ENCODE assay signal across 21 cellular contexts in genomic region chr10:664893-665292, GRCh38. TPM values are rescaled to one million over a fixed set of nuclear protein-coding genes. Genes with fewer than 3 reads are reported as not detected.
DNase-seq lines count a peak whose midpoint lies in the region; TF ChIP-seq lines count a peak whose summit lies in the region.
"Had no signal": no experiment of that assay in that cellular context is flagged by ENCODE, and none has a peak within 500 bp of the region (broad histone marks: within the 10 kb centered on the region; RNA-seq: fewer than 3 reads in every experiment).

No MANE protein-coding gene starts in this region.

- H3K4me1 ChIP-seq in ACC112 (ENCODE audit: control insufficient read depth, insufficient read depth, low read length, unreplicated experiment) (peaks cover 2% of the 10 kb centered on the region), adipocyte (ENCODE audit: control insufficient read depth, insufficient read depth, low read length) (peaks cover 33% of the 10 kb centered on the region), sigmoid colon (peaks cover 0 to 95% (median 79%) of the 10 kb centered on the region in 4 donors), H9 (ENCODE audit: insufficient read depth, low read length) (peaks cover 6% of the 10 kb centered on the region; the same call in 1 of the 2 replicates), A673 (ENCODE audit: insufficient read depth, low read length, poor library complexity, severe bottlenecking) (peaks cover 9% of the 10 kb centered on the region)

- intact Hi-C loops in sigmoid colon (cut with DNase I) = loop anchor here (5.0 kb wide), 2 partner anchors 153 to 173 kb away; no protein-coding TSS in a partner anchor
- intact Hi-C loops in A673 (cut with micrococcal nuclease; ENCODE audit: unreplicated experiment) = no loop called here

- WGBS in sigmoid colon, 2 donors = 96 to 98% methylated on average over 4 of the region's 4 CpGs
- WGBS in H9 (ENCODE audit: extremely low coverage, insufficient read length, low lambda C conversion rate) = no CpG with 5 or more reads among the region's 4 CpGs

- H3K23ac ChIP-seq in H9 (ENCODE audit: insufficient read length, low read depth, low read length) = no peak overlapping the region

- H3K4me3 ChIP-seq in ACC112 (ENCODE audit: low read depth, low read length) (peak overlapping the region; percentile 78), adipocyte (ENCODE audit: low read length) (peak overlapping the region; percentile 72), fibroblast of pulmonary artery (replicated peaks; ENCODE audit: low read depth, low read length) (peak overlapping the region; percentile 52), sigmoid colon (peak overlapping the region in 1 of 4 donors; percentile 43), A673 (ENCODE audit: low read depth, low read length, poor library complexity, severe bottlenecking) (no peak overlapping the region)
- H3K4me3 ChIP-seq: GM23338 had no signal

- no peak overlapping the region for H2BK12ac ChIP-seq in H9 (ENCODE audit: insufficient read length, low read depth, low read length)

- H3K36me3 ChIP-seq in ACC112 (ENCODE audit: insufficient read depth, low read length) (no peaks in the 10 kb centered on the region), adipocyte (ENCODE audit: control insufficient read depth, insufficient read depth, low read length, severe bottlenecking) (no peaks in the 10 kb centered on the region), sigmoid colon (no peaks in the 10 kb centered on the region), A673 (ENCODE audit: insufficient read depth, low read length, poor library complexity, severe bottlenecking) (no peaks in the 10 kb centered on the region)

- H2AFZ ChIP-seq in ACC112 (ENCODE audit: low read length, unreplicated experiment) (no peak overlapping the region), H9 (ENCODE audit: low read length) (no peak overlapping the region)
- H2AFZ ChIP-seq: GM23338 had no signal

- H3T11ph ChIP-seq in H9 (ENCODE audit: low read length) = no peak overlapping the region

- no peak overlapping the region for H3K18ac ChIP-seq in H9 (ENCODE audit: insufficient read length, low read depth, low read length)

- no peaks in the 10 kb centered on the region for H3K23me2 ChIP-seq in H9 (ENCODE audit: insufficient read length, low read depth, low read length, poor library complexity, severe bottlenecking)

- no peak overlapping the region for H3K14ac ChIP-seq in H9 (ENCODE audit: insufficient read depth, low read length)

- H3K27ac Mint-ChIP-seq in H9 (no peak overlapping the region), osteocyte (ENCODE audit: unreplicated experiment) (no peak overlapping the region)
- H3K27ac Mint-ChIP-seq: CD4-positive, alpha-beta T cell had no signal

- H3K4me1 Mint-ChIP-seq in H9 (peaks cover 13 to 19% of the 10 kb centered on the region in 2 experiments), osteocyte (ENCODE audit: unreplicated experiment) (peaks cover 31% of the 10 kb centered on the region)

- H2BK5ac ChIP-seq in H9 (ENCODE audit: insufficient read length, low read length) = no peak overlapping the region

- no peak overlapping the region for H2BK15ac ChIP-seq in H9 (ENCODE audit: low read depth, low read length)

- H4K91ac ChIP-seq in H9 (ENCODE audit: insufficient read length, low read depth, low read length) = no peak overlapping the region

- no peak for TF ChIP-seq POLR2A in sigmoid colon (IDR thresholded peaks at IDR 0.05)

- H3K4me3 Mint-ChIP-seq in H9 = no peak overlapping the region
- H3K4me3 Mint-ChIP-seq in osteocyte (ENCODE audit: unreplicated experiment) = no peak overlapping the region
- H3K4me3 Mint-ChIP-seq: CD4-positive, alpha-beta T cell; GM23338 had no signal

- no peaks in the 10 kb centered on the region for H3K9me3 ChIP-seq in adipocyte (ENCODE audit: control insufficient read depth, low read length)
- no peaks in the 10 kb centered on the region for H3K9me3 ChIP-seq in sigmoid colon
- H3K9me3 ChIP-seq in H9 (ENCODE audit: control insufficient read depth, low read depth, low read length) = no peaks in the 10 kb centered on the region
- H3K9me3 ChIP-seq in A673 (ENCODE audit: low read depth, low read length, poor library complexity, severe bottlenecking) = no peaks in the 10 kb centered on the region
- H3K9me3 ChIP-seq: Caco-2 had no signal

- TF ChIP-seq CTCF in fibroblast of pulmonary artery (IDR thresholded peaks at IDR 0.05; ENCODE audit: low read length, missing control alignments) (no peak), sigmoid colon (IDR thresholded peaks at IDR 0.05) (no peak), H9 (conservative IDR thresholded peaks at IDR 0.05) (no peak), osteocyte (IDR thresholded peaks at IDR 0.05) (no peak), A673 (conservative IDR thresholded peaks at IDR 0.05; ENCODE audit: low read depth, low read length) (no peak)

- no TSS peak for BruUV-seq in A673 (replicated peaks; lab: Mats Ljungman, UMichigan)

- H3K36me3 Mint-ChIP-seq in H9 (ENCODE audit: insufficient read depth in 1 of 3, low read depth in 3 of 3) (no peaks in the 10 kb centered on the region), osteocyte (ENCODE audit: unreplicated experiment) (no peaks in the 10 kb centered on the region)

- peak overlapping the region; percentile 65; the same call in 1 of the 2 replicates for H3K27ac ChIP-seq in ACC112 (ENCODE audit: low read depth, low read length)
- H3K27ac ChIP-seq in sigmoid colon = peak overlapping the region; percentile 29 to 90 (median 84)
- H3K27ac ChIP-seq in H9 (ENCODE audit: insufficient read length, low read depth, low read length) = no peak overlapping the region
- no peak overlapping the region for H3K27ac ChIP-seq in A673 (ENCODE audit: low read depth, low read length, poor library complexity, severe bottlenecking)
- H3K27ac ChIP-seq: HL-60 had no signal

- H3K56ac ChIP-seq in H9 (ENCODE audit: insufficient read length, low read depth, low read length) = no peak overlapping the region

- H4K5ac ChIP-seq in H9 (ENCODE audit: insufficient read length, low read depth, low read length) = no peak overlapping the region

- no peak overlapping the region for H3K4me2 ChIP-seq in H9 (ENCODE audit: insufficient read depth, insufficient read length, low read length)
- H3K4me2 ChIP-seq: GM23338 had no signal

- DNase-seq in adipocyte (ENCODE audit: low read depth) (no peak), fibroblast of pulmonary artery (ENCODE audit: low read depth) (no peak), sigmoid colon (no peak), H9 (no peak), osteocyte (ENCODE audit: extremely low spot score, unreplicated experiment) (no peak), NOMO-1 treated with dmso at 0.1 percent for 144 hours (lab: John Stamatoyannopoulos, UW; ENCODE audit: unreplicated experiment) (no peak), A673 (ENCODE audit: low spot score) (no peak)
- DNase-seq: CD4-positive, alpha-beta T cell; GF-D8; Kasumi-1; MM.1S; NCI-H1092; NCI-H1436 treated with DMSO at 0.1 percent for 48 hours; NCI-H2029; NCI-H69; RPMI8226; SHP77 treated with DMSO at 0.1 percent for 48 hours had no signal

- H3K27me3 Mint-ChIP-seq in H9 (ENCODE audit: low read depth) (no peaks in the 10 kb centered on the region), osteocyte (ENCODE audit: unreplicated experiment) (no peaks in the 10 kb centered on the region)

- H4K20me1 ChIP-seq in H9 (ENCODE audit: control insufficient read depth, insufficient read depth, insufficient read length) = no peaks in the 10 kb centered on the region

- no peak overlapping the region for H2BK120ac ChIP-seq in H9 (ENCODE audit: low read depth, low read length, poor library complexity, severe bottlenecking)

- H3K27me3 ChIP-seq in ACC112 (ENCODE audit: insufficient read depth, low read length) (no peaks in the 10 kb centered on the region), adipocyte (replicated peaks; ENCODE audit: control insufficient read depth, insufficient read depth, low read length) (no peaks in the 10 kb centered on the region), sigmoid colon (no peaks in the 10 kb centered on the region), H9 (ENCODE audit: insufficient read depth, low read length) (no peaks in the 10 kb centered on the region), A673 (replicated peaks; ENCODE audit: insufficient read depth, low read depth, low read length, poor library complexity) (no peaks in the 10 kb centered on the region)

- no peak overlapping the region for H2BK20ac ChIP-seq in H9 (ENCODE audit: low read depth, low read length, poor library complexity, severe bottlenecking)

- H3K79me2 ChIP-seq in ACC112 (ENCODE audit: control insufficient read depth, insufficient read depth, low read length, unreplicated experiment) (peaks cover 77% of the 10 kb centered on the region), H9 (ENCODE audit: insufficient read depth, low read length) (peaks cover 9% of the 10 kb centered on the region; the same call in 1 of the 2 replicates)

- TF ChIP-seq EP300 in sigmoid colon (IDR thresholded peaks at IDR 0.05) = no peak

- H3K79me1 ChIP-seq in H9 (ENCODE audit: insufficient read depth, low read depth, low read length, poor library complexity, severe bottlenecking) = peaks cover 3% of the 10 kb centered on the region

- CTCF ChIA-PET in A673 (lab: Charles Lee) = no interaction called here

- H2AK5ac ChIP-seq in H9 (ENCODE audit: insufficient read length, low read length) = no peak overlapping the region

- H3K9ac ChIP-seq in adipocyte (ENCODE audit: low read length) = no peak overlapping the region
- H3K9ac ChIP-seq in H9 (ENCODE audit: extremely low read depth, insufficient read length, low read length) = no peak overlapping the region

- H3K4ac ChIP-seq in H9 (ENCODE audit: low read depth, low read length) = no peak overlapping the region

- POLR2A ChIA-PET in A673 (lab: Charles Lee; ENCODE audit: low non-redundant PET) = no interaction called here

- H4K8ac ChIP-seq in H9 (replicated peaks; ENCODE audit: insufficient read length, low read depth, low read length) = no peak overlapping the region

- H3K9me3 Mint-ChIP-seq in H9 = no peaks in the 10 kb centered on the region
- H3K9me3 Mint-ChIP-seq in osteocyte (ENCODE audit: unreplicated experiment) = no peaks in the 10 kb centered on the region
- H3K9me3 Mint-ChIP-seq: CD4-positive, alpha-beta T cell; GM23338 had no signal

RNA-seq across cellular contexts. Expression of gene DIP2C, which starts 24.6 kb away (rescaled TPM):
- 10 to 100 TPM; 42.1 to 67.9 (median 50.3) TPM for total RNA-seq in sigmoid colon
- 1 to 10 TPM; 1.8 to 5.5 (median 3.0) TPM for polyA plus RNA-seq in sigmoid colon
- 7.6 and 7.9 TPM in 2 replicates for total RNA-seq in H9 (2021)
- total RNA-seq in osteocyte = 36.8 and 36.9 TPM in 2 replicates
- 13.2 and 16.5 TPM in 2 replicates for total RNA-seq in A673 (2021)

Comparison
In these comparisons a context has a peak if more than half of its experiments do, and no peak if none do; other contexts are left out.
1. H3K27ac ChIP-seq: peak in ACC112 (single experiment) and sigmoid colon (4 of 4); none in H9 (single experiment) and A673 (single experiment).